In the genomic region with DNA sequence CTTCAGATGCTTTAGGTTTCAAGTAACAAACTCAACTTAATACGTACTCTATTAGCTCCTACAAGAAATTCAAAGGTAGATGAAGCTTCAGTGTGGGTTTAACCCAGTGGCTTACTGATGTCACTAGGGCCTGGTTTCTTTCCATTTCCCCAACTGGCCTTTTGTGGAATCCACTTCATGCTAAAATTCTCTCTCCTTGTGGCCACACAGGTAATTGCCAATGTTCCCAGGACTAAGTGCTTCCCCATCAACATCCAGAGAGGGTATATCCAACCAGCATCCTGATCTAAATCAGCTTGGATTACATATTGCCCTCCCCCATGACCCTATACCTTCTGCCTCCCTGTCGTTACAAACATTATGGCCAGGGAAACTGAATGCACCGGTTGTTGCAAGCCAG, we compare ENCODE assay signal across 14 cellular contexts.
"Had no signal": no experiment of that assay in that cellular context is flagged by ENCODE, and none has a peak within 500 bp of the region (broad histone marks: within the 10 kb centered on the region; RNA-seq: fewer than 3 reads in every experiment).

No MANE protein-coding gene starts in this region.

- H3K9me3 Mint-ChIP-seq: activated CD8-positive, alpha-beta T cell treated with anti-CD3 and anti-CD28 coated beads for 36 hours; activated T-cell treated with anti-CD3 and anti-CD28 coated beads, Interleukin-2, amount 50 U/mL, for 4 hours; memory B cell; natural killer cell had no signal

- H3K36me3 ChIP-seq: left ventricle myocardium inferior, neutrophil, thyroid gland, uterus had no signal

- H3K36me3 Mint-ChIP-seq: memory B cell, natural killer cell had no signal

- H3K4me1 ChIP-seq: left ventricle myocardium inferior, thyroid gland, uterus had no signal

- H3K27me3 ChIP-seq: neutrophil, thyroid gland, uterus had no signal

- H3K27me3 Mint-ChIP-seq: activated CD8-positive, alpha-beta T cell treated with anti-CD3 and anti-CD28 coated beads for 36 hours had no signal

- H3K4me1 Mint-ChIP-seq: natural killer cell had no signal

- H3K4me3 ChIP-seq: left ventricle myocardium inferior, thyroid gland, uterus had no signal

- H3K9me3 ChIP-seq: left ventricle myocardium inferior, neutrophil, thyroid gland, uterus had no signal

- DNase-seq: activated CD8-positive, alpha-beta T cell treated with anti-CD3 and anti-CD28 coated beads for 36 hours; activated effector memory CD4-positive, alpha-beta T cell treated with Interleukin-2 at 50 U/mL for 16 hours; activated naive CD4-positive, alpha-beta T cell treated with anti-CD3 and anti-CD28 coated beads, Interleukin-2, amount 50 U/mL, for 16 hours; activated T-cell treated with anti-CD3 and anti-CD28 coated beads, Interleukin-2, amount 50 U/mL, for 4 hours; hippocampal formation; left ventricle myocardium inferior; natural killer cell; stimulated activated CD4-positive, alpha-beta T cell treated with anti-CD3 and anti-CD28 coated beads, Interleukin-12 subunit alpha, Interleukin-12 subunit beta, amount 100 ng/mL, for 4 hours; stimulated activated CD4-positive, alpha-beta T cell treated with anti-CD3 and anti-CD28 coated beads, Interleukin-2, amount 100 ng/mL, for 24 hours; T-helper 9 cell; thyroid gland; uterus had no signal

- H3K4me3 Mint-ChIP-seq: activated CD8-positive, alpha-beta T cell treated with anti-CD3 and anti-CD28 coated beads for 36 hours; activated T-cell treated with anti-CD3 and anti-CD28 coated beads, Interleukin-2, amount 50 U/mL, for 4 hours; memory B cell; natural killer cell had no signal

- H3K27ac ChIP-seq: left ventricle myocardium inferior, neutrophil, thyroid gland, uterus had no signal

- H3K27ac Mint-ChIP-seq: activated CD8-positive, alpha-beta T cell treated with anti-CD3 and anti-CD28 coated beads for 36 hours; memory B cell; natural killer cell had no signal
